Comparison of ENCODE assay signal across 8 cellular contexts in genomic region chr12:55727643-55728184, GRCh38. TPM values are rescaled to one million over a fixed set of nuclear protein-coding genes. Genes with fewer than 3 reads are reported as not detected.
DNase-seq lines count a peak whose midpoint lies in the region; ATAC-seq, FAIRE-seq and TF ChIP-seq lines count a peak whose summit lies in the region.

No MANE protein-coding gene starts in this region.

- H3K9ac ChIP-seq in OCI-LY1 (ENCODE audit: low read length) = peak overlapping the region; percentile 82

- ATAC-seq in upper lobe of left lung (ENCODE audit: low FRiP score in 2 of 2) = peak; percentile 6 to 41

- H3K9me3 ChIP-seq in OCI-LY1 (ENCODE audit: low read length) = no peaks in the 10 kb centered on the region
- H3K9me3 ChIP-seq in upper lobe of left lung = no peaks in the 10 kb centered on the region

- H3K4me1 ChIP-seq in OCI-LY1 (ENCODE audit: insufficient read depth, low read length, severe bottlenecking) (peaks cover 47% of the 10 kb centered on the region), upper lobe of left lung (peaks cover 29 to 70% (median 32%) of the 10 kb centered on the region in 4 donors)

- H3K27me3 ChIP-seq in OCI-LY1 (ENCODE audit: insufficient read depth, low read length) (no peaks in the 10 kb centered on the region), upper lobe of left lung (no peaks in the 10 kb centered on the region)

- TF ChIP-seq CTCF in OCI-LY1 (IDR thresholded peaks at IDR 0.05; ENCODE audit: low read length) (no peak), coronary artery (IDR thresholded peaks at IDR 0.05) (no peak), upper lobe of left lung (IDR thresholded peaks at IDR 0.05) (no peak), D721Med (IDR thresholded peaks at IDR 0.05; ENCODE audit: insufficient read depth, missing control alignments) (no peak), GM10248 (IDR thresholded peaks at IDR 0.05; ENCODE audit: control extremely low read depth, extremely low read depth, low read depth, missing control alignments) (no peak)

- H3K4me3 ChIP-seq in OCI-LY1 (ENCODE audit: low read depth, low read length, poor library complexity, severe bottlenecking) (peak overlapping the region; percentile 76), coronary artery (peak overlapping the region; percentile 95), upper lobe of left lung (peak overlapping the region; percentile 55 to 90 (median 84))

- no peaks in the 10 kb centered on the region for H4K20me1 ChIP-seq in OCI-LY1 (ENCODE audit: insufficient read depth, low read length)

- H3K27ac ChIP-seq in OCI-LY1 (ENCODE audit: low read depth, low read length, poor library complexity, severe bottlenecking) (no peak overlapping the region), coronary artery (peak overlapping the region; percentile 96 to 98), upper lobe of left lung (peak overlapping the region; percentile 98 to 100 (median 98))

- peak in 2 of 4 donors; percentile 15 to 41 for TF ChIP-seq POLR2A in upper lobe of left lung (IDR thresholded peaks at IDR 0.05)

- no peaks in the 10 kb centered on the region for H3K79me2 ChIP-seq in OCI-LY1 (ENCODE audit: insufficient read depth, low read length)

- H3K36me3 ChIP-seq in OCI-LY1 (ENCODE audit: insufficient read depth, low read length) (no peaks in the 10 kb centered on the region), upper lobe of left lung (peaks cover 10 to 45% (median 37%) of the 10 kb centered on the region in 4 donors)

- no peak for FAIRE-seq in D721Med (lab: Jason Lieb, UNC)

- CTCF ChIA-PET in GM10248 (lab: Yijun Ruan, JAX) = interaction anchor here (1.6 kb wide), 1 partner anchor 11 kb away, joined by 5 read pairs; no protein-coding TSS in a partner anchor

- TF ChIP-seq EP300 in upper lobe of left lung (IDR thresholded peaks at IDR 0.05) = no peak

- H2AFZ ChIP-seq in OCI-LY1 (ENCODE audit: low read length) = no peak overlapping the region

- DNase-seq in EH (ENCODE audit: low read depth) = peak; percentile 63
- DNase-seq in coronary artery (ENCODE audit: low spot score) = no peak
- DNase-seq in lung microvascular endothelial cell (ENCODE audit: low read depth in 2 of 2) = peak; percentile 58 to 59
- peak in 1 of 2 donors; percentile 87 for DNase-seq in upper lobe of left lung
- DNase-seq in NCI-H524 treated with DMSO at 0.1 percent for 48 hours (lab: John Stamatoyannopoulos, UW) = no peak
- no peak for DNase-seq in D721Med (ENCODE audit: insufficient read length, low spot score)
- DNase-seq in GM10248 (ENCODE audit: extremely low spot score) = no peak

- POLR2A ChIA-PET in GM10248 (lab: Yijun Ruan, JAX) = no interaction called here

- peaks cover 3% of the 10 kb centered on the region; the same call in 1 of the 2 replicates for H3F3A ChIP-seq in OCI-LY1 (ENCODE audit: insufficient read depth, low read length)

- H3K4me2 ChIP-seq in OCI-LY1 (ENCODE audit: low read length) = peak overlapping the region; percentile 95

- WGBS in upper lobe of left lung, 2 donors = 14 to 17% methylated on average over 9 of the region's 9 CpGs

- H3K9me2 ChIP-seq in OCI-LY1 (ENCODE audit: low read depth, low read length) = no peaks in the 10 kb centered on the region

RNA-seq across cellular contexts. Expression of gene CD63, which starts 1.1 kb away (rescaled TPM):
- 1,160 and 1,633 TPM in 2 replicates for total RNA-seq in lung microvascular endothelial cell
- total RNA-seq in upper lobe of left lung = 1,000 to 10,000 TPM in 3 of 6 donors, 100 to 1,000 TPM in 3; 399 to 1,448 (median 972) TPM

RNA-seq across cellular contexts. Expression of gene RDH5, which starts 7.5 kb away (rescaled TPM):
- total RNA-seq in lung microvascular endothelial cell = 0.40 and 0.65 TPM in 2 replicates
- total RNA-seq in upper lobe of left lung = 10 to 100 TPM in 1 of 6 donors, 1 to 10 TPM in 5; 3.8 to 37.7 (median 5.6) TPM

RNA-seq across cellular contexts. Expression of gene BLOC1S1, which starts 11.9 kb away (rescaled TPM):
- 57.1 and 65.3 TPM in 2 replicates for total RNA-seq in lung microvascular endothelial cell
- total RNA-seq in upper lobe of left lung = 100 to 1,000 TPM in 5 of 6 donors, 10 to 100 TPM in 1; 34.6 to 255 (median 139) TPM

RNA-seq across cellular contexts. Expression of gene GDF11, which starts 15.2 kb away (rescaled TPM):
- total RNA-seq in lung microvascular endothelial cell = 1.4 and 1.5 TPM in 2 replicates
- 1 to 10 TPM; 1.0 to 6.8 (median 2.3) TPM for total RNA-seq in upper lobe of left lung

RNA-seq across cellular contexts. Expression of gene ITGA7, which starts 20.0 kb away (rescaled TPM):
- under 0.01 and 0.20 TPM in 2 replicates for total RNA-seq in lung microvascular endothelial cell
- total RNA-seq in upper lobe of left lung = 10 to 100 TPM in 3 of 6 donors, 1 to 10 TPM in 3; 4.6 to 30.4 (median 9.0) TPM

Comparison
In these comparisons a context has a peak if more than half of its experiments do, and no peak if none do; other contexts are left out.
1. DNase-seq: peak in EH (single experiment) and lung microvascular endothelial cell (2 of 2); none in coronary artery (single experiment), NCI-H524 treated with DMSO at 0.1 percent for 48 hours (single experiment), D721Med (single experiment) and GM10248 (single experiment).
2. Peak in every context shown above with its lines, with median percentiles within 50 percentile points of each other: H3K4me3 ChIP-seq.